In genomic region chr7:1941464-1942025, GRCh38 we compare ENCODE assay signal across 18 cellular contexts.
DNase-seq lines count a peak whose midpoint lies in the region; ATAC-seq and TF ChIP-seq lines count a peak whose summit lies in the region.
"Had no signal": no experiment of that assay in that cellular context is flagged by ENCODE, and none has a peak within 500 bp of the region (broad histone marks: within the 10 kb centered on the region; RNA-seq: fewer than 3 reads in every experiment).

No MANE protein-coding gene starts in this region.

- H3K27me3 ChIP-seq in HL-60 (ENCODE audit: insufficient read depth, poor library complexity, severe bottlenecking) (no peaks in the 10 kb centered on the region), psoas muscle (ENCODE audit: insufficient read depth in 3 of 3, low read length in 2 of 3) (no peaks in the 10 kb centered on the region)
- H3K27me3 ChIP-seq: body of pancreas, Peyer's patch had no signal

- POLR2A ChIA-PET in activated CD4-positive, alpha-beta memory T cell treated with anti-CD3 and anti-CD28 coated beads, Interleukin-2, amount 10 ng/mL, durations not matched to agents 7 days and 5 days (lab: Charles Lee): no interaction called here
- POLR2A ChIA-PET in activated CD4-positive, alpha-beta memory T cell treated with anti-CD3 and anti-CD28 coated beads for 36 hours (lab: Charles Lee): no interaction called here

- no peaks in the 10 kb centered on the region for H3K4me1 ChIP-seq in psoas muscle
- H3K4me1 ChIP-seq: body of pancreas had no signal

- H3K4me1 Mint-ChIP-seq in activated CD4-positive, alpha-beta memory T cell treated with anti-CD3 and anti-CD28 coated beads, Interleukin-2, amount 10 ng/mL, durations not matched to agents 7 days and 5 days: peaks cover 63% of the 10 kb centered on the region
- peaks cover 55% of the 10 kb centered on the region for H3K4me1 Mint-ChIP-seq in activated CD4-positive, alpha-beta memory T cell treated with anti-CD3 and anti-CD28 coated beads for 36 hours (ENCODE audit: low read depth)

- H3K9me3 Mint-ChIP-seq in activated CD4-positive, alpha-beta memory T cell treated with anti-CD3 and anti-CD28 coated beads, Interleukin-2, amount 10 ng/mL, durations not matched to agents 7 days and 5 days: no peaks in the 10 kb centered on the region
- no peaks in the 10 kb centered on the region for H3K9me3 Mint-ChIP-seq in activated CD4-positive, alpha-beta memory T cell treated with anti-CD3 and anti-CD28 coated beads for 36 hours
- H3K9me3 Mint-ChIP-seq: activated CD4-positive, alpha-beta T cell treated with anti-CD3 and anti-CD28 coated beads, Interleukin-2, amount 10 ng/mL, durations not matched to agents 24 days and 14 days; activated T-helper 17 cell treated with anti-CD3 and anti-CD28 coated beads, Interleukin-2, amount 50 U/mL, for 72 hours had no signal

- H3K27ac Mint-ChIP-seq in activated CD4-positive, alpha-beta memory T cell treated with anti-CD3 and anti-CD28 coated beads, Interleukin-2, amount 10 ng/mL, durations not matched to agents 7 days and 5 days: peak overlapping the region; percentile 54
- H3K27ac Mint-ChIP-seq in activated CD4-positive, alpha-beta memory T cell treated with anti-CD3 and anti-CD28 coated beads for 36 hours: no peak overlapping the region

- intact Hi-C loops in activated CD4-positive, alpha-beta memory T cell treated with anti-CD3 and anti-CD28 coated beads for 36 hours (cut with micrococcal nuclease): no loop called here
- intact Hi-C loops in left cardiac atrium (cut with DNase I): no loop called here
- intact Hi-C loops in psoas muscle (cut with DNase I): no loop called here

- H3K27ac ChIP-seq in HL-60 (replicated peaks): peak overlapping the region; percentile 82
- no peak overlapping the region for H3K27ac ChIP-seq in psoas muscle

- H3K4me3 ChIP-seq in HL-60 (replicated peaks; ENCODE audit: insufficient read depth, low read length): no peak overlapping the region
- H3K4me3 ChIP-seq in psoas muscle: no peak overlapping the region
- H3K4me3 ChIP-seq: body of pancreas had no signal

- 83 to 89% (median 86%) methylated on average over 25 of the region's 25 CpGs for WGBS in psoas muscle, 3 donors

- DNase-seq in activated CD4-positive, alpha-beta memory T cell treated with anti-CD3 and anti-CD28 coated beads, Interleukin-2, amount 10 ng/mL, durations not matched to agents 7 days and 5 days: no peak
- DNase-seq in activated CD4-positive, alpha-beta memory T cell treated with anti-CD3 and anti-CD28 coated beads for 36 hours: no peak
- DNase-seq in HL-60 (ENCODE audit: low read depth in 1 of 2, low spot score in 1 of 2): no peak
- DNase-seq in left cardiac atrium: peak; percentile 7
- peak; percentile 6 to 38 for DNase-seq in psoas muscle
- no peak for DNase-seq in HT-29 (ENCODE audit: low spot score)
- DNase-seq in NCI-H2196 treated with DMSO at 0.1 percent for 48 hours (lab: John Stamatoyannopoulos, UW; ENCODE audit: unreplicated experiment): no peak
- DNase-seq: DMS53; GOT3; hypothalamus; NCI-H1436 treated with DMSO at 0.1 percent for 48 hours; NCI-H510A; stimulated activated naive CD4-positive, alpha-beta T cell treated with Interleukin-2 at 50 U/mL for 16 hours had no signal

- peaks cover 35% of the 10 kb centered on the region for H3K36me3 Mint-ChIP-seq in activated CD4-positive, alpha-beta memory T cell treated with anti-CD3 and anti-CD28 coated beads, Interleukin-2, amount 10 ng/mL, durations not matched to agents 7 days and 5 days (ENCODE audit: low read depth)
- H3K36me3 Mint-ChIP-seq in activated CD4-positive, alpha-beta memory T cell treated with anti-CD3 and anti-CD28 coated beads for 36 hours: peaks cover 3% of the 10 kb centered on the region

- H3K36me3 ChIP-seq in psoas muscle (ENCODE audit: insufficient read depth in 1 of 2, low read depth in 1 of 2): no peaks in the 10 kb centered on the region
- H3K36me3 ChIP-seq: Peyer's patch had no signal

- no peak overlapping the region for H3K4me3 Mint-ChIP-seq in activated CD4-positive, alpha-beta memory T cell treated with anti-CD3 and anti-CD28 coated beads, Interleukin-2, amount 10 ng/mL, durations not matched to agents 7 days and 5 days
- no peak overlapping the region for H3K4me3 Mint-ChIP-seq in activated CD4-positive, alpha-beta memory T cell treated with anti-CD3 and anti-CD28 coated beads for 36 hours

- H3K9me3 ChIP-seq in psoas muscle: no peaks in the 10 kb centered on the region
- H3K9me3 ChIP-seq: body of pancreas, Peyer's patch had no signal

- H3K27me3 Mint-ChIP-seq in activated CD4-positive, alpha-beta memory T cell treated with anti-CD3 and anti-CD28 coated beads, Interleukin-2, amount 10 ng/mL, durations not matched to agents 7 days and 5 days: no peaks in the 10 kb centered on the region
- no peaks in the 10 kb centered on the region for H3K27me3 Mint-ChIP-seq in activated CD4-positive, alpha-beta memory T cell treated with anti-CD3 and anti-CD28 coated beads for 36 hours
- H3K27me3 Mint-ChIP-seq: activated CD4-positive, alpha-beta T cell treated with anti-CD3 and anti-CD28 coated beads, Interleukin-2, amount 10 ng/mL, durations not matched to agents 24 days and 14 days; activated T-helper 17 cell treated with anti-CD3 and anti-CD28 coated beads, Interleukin-2, amount 50 U/mL, for 72 hours had no signal

- ATAC-seq in left cardiac atrium: no peak
- no peak for ATAC-seq in psoas muscle
- ATAC-seq in GM21786 (IDR thresholded peaks at IDR 0.05; ENCODE audit: unreplicated experiment): no peak
- ATAC-seq: body of pancreas had no signal

- no peak for TF ChIP-seq CTCF in HL-60 (IDR thresholded peaks at IDR 0.05; ENCODE audit: insufficient read depth, low read length)
- no peak for TF ChIP-seq CTCF in psoas muscle (IDR thresholded peaks at IDR 0.05)

- CTCF ChIA-PET in activated CD4-positive, alpha-beta memory T cell treated with anti-CD3 and anti-CD28 coated beads, Interleukin-2, amount 10 ng/mL, durations not matched to agents 7 days and 5 days (lab: Charles Lee): no interaction called here
- CTCF ChIA-PET in activated CD4-positive, alpha-beta memory T cell treated with anti-CD3 and anti-CD28 coated beads for 36 hours (lab: Charles Lee): interaction anchor here (0.7 kb wide), 1 partner anchor 18 kb away, joined by 3 read pairs; no protein-coding TSS in a partner anchor

Comparison
In these comparisons a context has a peak if more than half of its experiments do, and no peak if none do; other contexts are left out.
1. DNase-seq: peak in left cardiac atrium (single experiment) and psoas muscle (2 of 2); none in activated CD4-positive, alpha-beta memory T cell treated with anti-CD3 and anti-CD28 coated beads, Interleukin-2, amount 10 ng/mL, durations not matched to agents 7 days and 5 days (single experiment), activated CD4-positive, alpha-beta memory T cell treated with anti-CD3 and anti-CD28 coated beads for 36 hours (single experiment), HL-60 (0 of 2), HT-29 (single experiment) and NCI-H2196 treated with DMSO at 0.1 percent for 48 hours (single experiment).